Comparison of ENCODE assay signal across 17 cellular contexts in the genomic region with DNA sequence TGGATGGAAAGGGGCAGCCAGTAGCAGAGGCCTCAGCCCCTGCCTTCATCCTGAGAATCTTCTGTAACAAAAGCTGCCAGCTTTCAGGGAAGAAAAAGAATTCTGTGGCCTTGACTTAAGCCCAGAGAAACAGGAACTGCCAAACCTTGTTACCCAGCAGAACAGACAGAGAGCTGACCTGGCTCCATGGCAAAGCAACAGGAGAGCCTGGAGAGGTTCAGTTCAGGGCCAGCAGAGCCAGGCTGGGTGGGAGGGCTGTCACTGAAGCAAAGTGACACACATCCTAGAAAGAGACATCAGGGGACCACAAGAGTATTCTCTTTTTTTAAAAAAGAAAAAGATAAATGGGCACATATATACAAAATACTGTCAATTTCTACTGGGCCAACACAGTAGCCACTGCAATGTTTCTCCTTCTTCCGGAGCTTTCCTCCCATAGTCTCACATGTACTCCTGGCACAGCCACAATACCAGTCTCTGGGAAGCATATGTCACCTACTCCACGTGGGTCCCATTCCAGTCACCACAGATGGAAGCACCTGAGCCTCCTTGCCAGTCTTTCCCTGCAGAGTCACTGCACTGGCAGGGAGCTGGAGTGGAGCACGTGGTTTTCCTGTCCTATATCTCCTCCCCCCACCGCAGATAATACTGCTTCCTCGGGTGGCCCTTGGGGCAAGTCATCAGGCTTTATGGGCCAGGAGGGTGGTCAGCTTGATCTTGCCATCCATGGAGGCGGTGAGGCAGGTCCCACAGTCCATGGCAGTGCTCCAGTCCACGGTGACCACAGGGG. TPM values are rescaled to one million over a fixed set of nuclear protein-coding genes. Genes with fewer than 3 reads are reported as not detected.
DNase-seq lines count a peak whose midpoint lies in the region; ATAC-seq and TF ChIP-seq lines count a peak whose summit lies in the region.
"Had no signal": no experiment of that assay in that cellular context is flagged by ENCODE, and none has a peak within 500 bp of the region (broad histone marks: within the 10 kb centered on the region; RNA-seq: fewer than 3 reads in every experiment).

No MANE protein-coding gene starts in this region.

- peaks cover 84 to 99% (median 96%) of the 10 kb centered on the region in 11 experiments for H3K36me3 ChIP-seq in BLaER1 treated with 17β-estradiol and CSF1 and Interleukin-3, amounts not matched to agents 10 nM and 100 nM
- H3K36me3 ChIP-seq in GM06990 (ENCODE audit: control insufficient read depth, insufficient read depth, low read length), result peaks cover 34% of the 10 kb centered on the region

- no peaks in the 10 kb centered on the region for H3K27me3 Mint-ChIP-seq in activated CD8-positive, alpha-beta T cell treated with anti-CD3 and anti-CD28 coated beads for 36 hours

- POLR2A ChIA-PET in activated CD8-positive, alpha-beta T cell treated with anti-CD3 and anti-CD28 coated beads for 36 hours (lab: Charles Lee), result interaction anchor here (1.0 to 1.4 kb wide), 3 partner anchors 10 to 22 kb away, joined by 3 to 7 read pairs (median 3); partner anchors contain the start of gene CYREN

- H3K36me3 Mint-ChIP-seq in activated CD8-positive, alpha-beta T cell treated with anti-CD3 and anti-CD28 coated beads for 36 hours (ENCODE audit: low read depth), result peaks cover 71% of the 10 kb centered on the region

- H3K9ac ChIP-seq in BLaER1 treated with 17β-estradiol and CSF1 and Interleukin-3, amounts not matched to agents 10 nM and 100 nM, result no peak overlapping the region
- H3K9ac ChIP-seq: KMS-11, SK-N-SH had no signal

- DNase-seq in GM06990 (ENCODE audit: extremely low read depth, insufficient read length) (peak; percentile 31), medulla oblongata (ENCODE audit: extremely low spot score) (peak; percentile 42), HuH-7 (ENCODE audit: low spot score) (no peak), NCI-H226 (no peak)
- no peak for DNase-seq in activated CD8-positive, alpha-beta T cell treated with anti-CD3 and anti-CD28 coated beads for 36 hours
- DNase-seq: DMS 273 treated with DMSO at 0.1 percent for 48 hours, HCEC 1CT, NCI-H1092, NCI-H345, NCI-H69, SK-N-SH had no signal

- H3K4me2 ChIP-seq in BLaER1 treated with 17β-estradiol and CSF1 and Interleukin-3, amounts not matched to agents 10 nM and 100 nM, result peak overlapping the region in 8 of 11 experiments; percentile 16 to 73 (median 52); a peak in 14 of 22 replicates
- H3K4me2 ChIP-seq: KMS-11, SK-N-SH had no signal

- H3K4me1 Mint-ChIP-seq in activated CD8-positive, alpha-beta T cell treated with anti-CD3 and anti-CD28 coated beads for 36 hours (ENCODE audit: low read depth), result peaks cover 2% of the 10 kb centered on the region

- peaks cover 0 to 11% (median 0%) of the 10 kb centered on the region in 11 experiments; a peak in 2 of 22 replicates for H4K20me1 ChIP-seq in BLaER1 treated with 17β-estradiol and CSF1 and Interleukin-3, amounts not matched to agents 10 nM and 100 nM

- H3K27ac ChIP-seq in BLaER1 treated with 17β-estradiol and CSF1 and Interleukin-3, amounts not matched to agents 10 nM and 100 nM, result no peak overlapping the region
- H3K27ac ChIP-seq: KMS-11 had no signal

- no peak overlapping the region for H3K4me3 Mint-ChIP-seq in activated CD8-positive, alpha-beta T cell treated with anti-CD3 and anti-CD28 coated beads for 36 hours

- intact Hi-C loops in activated CD8-positive, alpha-beta T cell treated with anti-CD3 and anti-CD28 coated beads for 36 hours (cut with micrococcal nuclease), result no loop called here

- TF ChIP-seq CTCF in GM06990 (IDR thresholded peaks at IDR 0.05; ENCODE audit: insufficient read depth, low read length, poor library complexity, severe bottlenecking), result no peak
- no peak for TF ChIP-seq CTCF in activated CD8-positive, alpha-beta T cell treated with anti-CD3 and anti-CD28 coated beads for 36 hours (IDR thresholded peaks at IDR 0.05)

- H3K9me3 Mint-ChIP-seq in activated CD8-positive, alpha-beta T cell treated with anti-CD3 and anti-CD28 coated beads for 36 hours, result peaks cover 15% of the 10 kb centered on the region

- peaks cover 8 to 21% (median 15%) of the 10 kb centered on the region in 10 experiments; a peak in 19 of 20 replicates for H3K4me1 ChIP-seq in BLaER1 treated with 17β-estradiol and CSF1 and Interleukin-3, amounts not matched to agents 10 nM and 100 nM

- H3K9me3 ChIP-seq in BLaER1 treated with 17β-estradiol and CSF1 and Interleukin-3, amounts not matched to agents 10 nM and 100 nM (replicated peaks in 1 of 11), result peaks cover 40 to 48% (median 43%) of the 10 kb centered on the region in 11 experiments

- H3K27me3 ChIP-seq in BLaER1 treated with 17β-estradiol and CSF1 and Interleukin-3, amounts not matched to agents 10 nM and 100 nM, result no peaks in the 10 kb centered on the region
- H3K27me3 ChIP-seq in GM06990 (replicated peaks; ENCODE audit: control insufficient read depth, insufficient read depth, low read length), result no peaks in the 10 kb centered on the region

- CTCF ChIA-PET in activated CD8-positive, alpha-beta T cell treated with anti-CD3 and anti-CD28 coated beads for 36 hours (lab: Charles Lee), result no interaction called here

- no peak for ATAC-seq in activated CD8-positive, alpha-beta T cell treated with anti-CD3 and anti-CD28 coated beads for 36 hours
- ATAC-seq in GM18870 (IDR thresholded peaks at IDR 0.05; ENCODE audit: unreplicated experiment) (no peak), HG02623 (IDR thresholded peaks at IDR 0.05; ENCODE audit: unreplicated experiment) (no peak)
- ATAC-seq: Right ventricle myocardium inferior had no signal

- peak overlapping the region; percentile 15 for H3K27ac Mint-ChIP-seq in activated CD8-positive, alpha-beta T cell treated with anti-CD3 and anti-CD28 coated beads for 36 hours

- H3K4me3 ChIP-seq in BLaER1 treated with 17β-estradiol and CSF1 and Interleukin-3, amounts not matched to agents 10 nM and 100 nM, result no peak overlapping the region
- H3K4me3 ChIP-seq in GM06990 (replicated peaks; ENCODE audit: low read depth, low read length), result no peak overlapping the region

RNA-seq across cellular contexts. Expression of gene CYREN, which starts 15.2 kb away (rescaled TPM):
- 10 to 100 TPM; 32.5 to 35.4 TPM for total RNA-seq in activated CD8-positive, alpha-beta T cell treated with anti-CD3 and anti-CD28 coated beads for 36 hours

RNA-seq across cellular contexts. Expression of gene WDR91, which starts 25.7 kb away (rescaled TPM):
- total RNA-seq in activated CD8-positive, alpha-beta T cell treated with anti-CD3 and anti-CD28 coated beads for 36 hours, result 10 to 100 TPM; 12.9 to 13.1 TPM

RNA-seq across cellular contexts. Expression of gene TMEM140, which starts 37.8 kb away (rescaled TPM):
- total RNA-seq in activated CD8-positive, alpha-beta T cell treated with anti-CD3 and anti-CD28 coated beads for 36 hours, result 1 to 10 TPM; 6.2 to 7.6 TPM
- total RNA-seq: MCF 10A had no signal

RNA-seq across cellular contexts. Expression of gene STRA8, which starts 48.0 kb away (rescaled TPM):
- not detected for total RNA-seq in activated CD8-positive, alpha-beta T cell treated with anti-CD3 and anti-CD28 coated beads for 36 hours
- total RNA-seq: MCF 10A, Right ventricle myocardium inferior had no signal

Comparison
In these comparisons a context has a peak if more than half of its experiments do, and no peak if none do; other contexts are left out.
1. DNase-seq: peak in GM06990 (single experiment) and medulla oblongata (single experiment); none in activated CD8-positive, alpha-beta T cell treated with anti-CD3 and anti-CD28 coated beads for 36 hours (single experiment), HuH-7 (single experiment) and NCI-H226 (single experiment).